In genomic region chr2:186641807-186642321, GRCh38 we compare ENCODE assay signal across 8 cellular contexts. TPM values are rescaled to one million over a fixed set of nuclear protein-coding genes. Genes with fewer than 3 reads are reported as not detected.
DNase-seq lines count a peak whose midpoint lies in the region; ATAC-seq and TF ChIP-seq lines count a peak whose summit lies in the region.

No MANE protein-coding gene starts in this region.

- no peaks in the 10 kb centered on the region for H3K79me2 ChIP-seq in Loucy (ENCODE audit: insufficient read depth, low read length)

- H3K36me3 ChIP-seq in Loucy (ENCODE audit: insufficient read depth, low read length): peaks cover 3% of the 10 kb centered on the region; the same call in 1 of the 2 replicates
- H3K36me3 ChIP-seq in tibial nerve: peaks cover 0 to 53% (median 0%) of the 10 kb centered on the region in 3 donors

- H3K9ac ChIP-seq in Loucy (ENCODE audit: low read depth, low read length, poor library complexity, severe bottlenecking): no peak overlapping the region

- H3K4me3 Mint-ChIP-seq in central memory CD8-positive, alpha-beta T cell: no peak overlapping the region

- no peaks in the 10 kb centered on the region for H3K9me2 ChIP-seq in Loucy (replicated peaks; ENCODE audit: low read depth, low read length)

- H3K27ac ChIP-seq in tibial nerve: no peak overlapping the region

- H3K4me3 ChIP-seq in AG10803 (ENCODE audit: low read length): no peak overlapping the region
- H3K4me3 ChIP-seq in Loucy (ENCODE audit: low read length, poor library complexity, severe bottlenecking): no peak overlapping the region
- no peak overlapping the region for H3K4me3 ChIP-seq in tibial nerve

- no peak overlapping the region for H3K4me2 ChIP-seq in Loucy (ENCODE audit: low read depth, low read length, poor library complexity, severe bottlenecking)

- H3K27me3 ChIP-seq in Loucy (ENCODE audit: insufficient read depth, low read length, poor library complexity, severe bottlenecking) (no peaks in the 10 kb centered on the region), tibial nerve (no peaks in the 10 kb centered on the region)

- H3F3A ChIP-seq in Loucy (ENCODE audit: low read depth): no peaks in the 10 kb centered on the region

- H3K4me1 ChIP-seq in Loucy (ENCODE audit: insufficient read depth, low read length, poor library complexity, severe bottlenecking): no peaks in the 10 kb centered on the region
- peaks cover 0 to 11% (median 0%) of the 10 kb centered on the region in 4 donors for H3K4me1 ChIP-seq in tibial nerve

- no peaks in the 10 kb centered on the region for H3K4me1 Mint-ChIP-seq in central memory CD8-positive, alpha-beta T cell

- H3K9me3 ChIP-seq in Loucy (ENCODE audit: insufficient read depth, low read depth, low read length) (no peaks in the 10 kb centered on the region), tibial nerve (no peaks in the 10 kb centered on the region)

- H3K27ac Mint-ChIP-seq in central memory CD8-positive, alpha-beta T cell (ENCODE audit: low read depth): no peak overlapping the region

- H3K27me3 Mint-ChIP-seq in central memory CD8-positive, alpha-beta T cell: no peaks in the 10 kb centered on the region

- intact Hi-C loops in left colon (cut with DNase I, micrococcal nuclease): loop anchor here in 1 of 2 donors (5.0 kb wide), 1 partner anchor 135 kb away; no protein-coding TSS in a partner anchor

- ATAC-seq in HG02571 (IDR thresholded peaks at IDR 0.05; ENCODE audit: unreplicated experiment) (peak; percentile 75), left colon (peak; percentile 89)
- peak; percentile 76 for ATAC-seq in central memory CD8-positive, alpha-beta T cell (replicated peaks; ENCODE audit: extremely low read depth, poor library complexity, severe bottlenecking)

- H3K36me3 Mint-ChIP-seq in central memory CD8-positive, alpha-beta T cell (ENCODE audit: insufficient read depth): peaks cover 15% of the 10 kb centered on the region

- peak; percentile 77 for DNase-seq in AG10803 (ENCODE audit: low read depth)
- peak; percentile 44 for DNase-seq in SK-N-DZ (ENCODE audit: low spot score)
- DNase-seq in central memory CD8-positive, alpha-beta T cell (ENCODE audit: low spot score in 2 of 2): no peak
- DNase-seq in left colon: peak in 1 of 2 donors; percentile 14
- DNase-seq in tibial nerve (ENCODE audit: low spot score in 2 of 2): peak in 1 of 2 donors; percentile 48

- TF ChIP-seq CTCF in AG10803 (conservative IDR thresholded peaks at IDR 0.05; ENCODE audit: low read length): peak; percentile 90
- TF ChIP-seq CTCF in GM12874 (IDR thresholded peaks at IDR 0.05; ENCODE audit: insufficient read depth, low read depth, low read length): peak; percentile 61
- TF ChIP-seq CTCF in Loucy (conservative IDR thresholded peaks at IDR 0.05; ENCODE audit: low read length): peak; percentile 83
- peak; percentile 44 to 67 (median 54) for TF ChIP-seq CTCF in tibial nerve (IDR thresholded peaks at IDR 0.05)

- TF ChIP-seq EP300 in tibial nerve (IDR thresholded peaks at IDR 0.05): peak in 1 of 2 donors; percentile 17

- no peaks in the 10 kb centered on the region for H4K20me1 ChIP-seq in Loucy (ENCODE audit: insufficient read depth, low read length, poor library complexity, severe bottlenecking)

- H3K9me3 Mint-ChIP-seq in central memory CD8-positive, alpha-beta T cell: no peaks in the 10 kb centered on the region

- 0 out of 2 replicates have a peak overlapping the region, but pooled peaks have one; percentile 16 for H2AFZ ChIP-seq in Loucy (ENCODE audit: low read length)

- no peak for TF ChIP-seq POLR2A in tibial nerve (IDR thresholded peaks at IDR 0.05)

- 84 to 86% methylated on average over 2 of the region's 2 CpGs for WGBS in tibial nerve, 2 donors

RNA-seq across cellular contexts. Expression of gene FAM171B, which starts 52.0 kb away (rescaled TPM):
- polyA plus RNA-seq in SK-N-DZ (2014; cell fraction: cytosol; rRNA removed): 7.8 and 8.4 TPM in 2 replicates
- polyA plus RNA-seq in SK-N-DZ (2014; cell fraction: nucleus; rRNA removed): 7.9 and 8.5 TPM in 2 replicates
- total RNA-seq in left colon: 1 to 10 TPM in 1 of 2 donors, under 1 TPM in 1; 0.85 to 2.7 TPM
- total RNA-seq in tibial nerve: 1 to 10 TPM; 6.3 to 9.6 (median 7.6) TPM

RNA-seq across cellular contexts. Expression of gene ITGAV, which starts 52.0 kb away (rescaled TPM):
- 38.1 and 45.0 TPM in 2 replicates for polyA plus RNA-seq in SK-N-DZ (2014; cell fraction: cytosol; rRNA removed)
- 48.4 and 55.6 TPM in 2 replicates for polyA plus RNA-seq in SK-N-DZ (2014; cell fraction: nucleus; rRNA removed)
- total RNA-seq in left colon (10 to 100 TPM; 39.6 to 50.8 TPM), tibial nerve (100 to 1,000 TPM in 2 of 4 donors, 10 to 100 TPM in 2; 97.1 to 114 (median 100) TPM)

Comparison
In these comparisons a context has a peak if more than half of its experiments do, and no peak if none do; other contexts are left out.
1. DNase-seq: peak in AG10803 (single experiment) and SK-N-DZ (single experiment); none in central memory CD8-positive, alpha-beta T cell (0 of 2).
2. Peak in every context shown above with its lines, with median percentiles within 50 percentile points of each other: CTCF ChIP-seq and ATAC-seq.